In genomic region chr4:156102411-156102810, GRCh38 we compare ENCODE assay signal across 29 cellular contexts.
"Had no signal": no experiment of that assay in that cellular context is flagged by ENCODE, and none has a peak within 500 bp of the region (broad histone marks: within the 10 kb centered on the region; RNA-seq: fewer than 3 reads in every experiment).

No MANE protein-coding gene starts in this region.

- H3K27me3 Mint-ChIP-seq: dendritic cell treated with granulocyte-macrophage colony-stimulating factor and Interleukin-4, amounts not matched to agents 40 ng/mL and 50 ng/mL, for 4 days; progenitor cell of endocrine pancreas had no signal

- H3K27me3 ChIP-seq: esophagus muscularis mucosa, heart right ventricle, left lung, neural progenitor cell, right lobe of liver, stomach, thyroid gland, vagina had no signal

- H3K27ac ChIP-seq: esophagus muscularis mucosa, heart right ventricle, left lung, neural progenitor cell, parathyroid adenoma, right lobe of liver, stomach, thyroid gland, vagina had no signal

- ATAC-seq: heart right ventricle; left cardiac atrium; left lung; mucosa of descending colon; naive thymus-derived CD4-positive, alpha-beta T cell; right lobe of liver; stimulated activated effector memory CD8-positive, alpha-beta T cell treated with anti-CD3 and anti-CD28 coated beads, Interleukin-12 subunit alpha, Interleukin-12 subunit beta, amount 100 ng/mL, for 72 hours had no signal

- FAIRE-seq: endothelial cell of umbilical vein, islet of Langerhans had no signal

- H3K36me3 ChIP-seq: esophagus muscularis mucosa, heart right ventricle, left lung, neural progenitor cell, right lobe of liver, stomach, thyroid gland, vagina had no signal

- H3K9me3 Mint-ChIP-seq: mesothelial cell of epicardium, nephron, neural progenitor cell had no signal

- H3K4me1 ChIP-seq: esophagus muscularis mucosa, heart right ventricle, left lung, neural progenitor cell, parathyroid adenoma, right lobe of liver, stomach, thyroid gland had no signal

- H3K36me3 Mint-ChIP-seq: mesothelial cell of epicardium; naive thymus-derived CD4-positive, alpha-beta T cell; neural progenitor cell; stimulated activated effector memory CD8-positive, alpha-beta T cell treated with anti-CD3 and anti-CD28 coated beads, Interleukin-12 subunit alpha, Interleukin-12 subunit beta, amount 100 ng/mL, for 72 hours had no signal

- H3K9me3 ChIP-seq: esophagus muscularis mucosa, heart right ventricle, left lung, mucosa of descending colon, right lobe of liver, stomach, thyroid gland, vagina had no signal

- H3K4me1 Mint-ChIP-seq: endodermal cell; naive thymus-derived CD4-positive, alpha-beta T cell; stimulated activated effector memory CD8-positive, alpha-beta T cell treated with anti-CD3 and anti-CD28 coated beads, Interleukin-12 subunit alpha, Interleukin-12 subunit beta, amount 100 ng/mL, for 72 hours had no signal

- H3K4me3 ChIP-seq: esophagus muscularis mucosa, heart right ventricle, left lung, mucosa of descending colon, neural progenitor cell, right lobe of liver, stomach, thyroid gland, vagina had no signal

- DNase-seq: effector CD8-positive, alpha-beta T cell; endodermal cell; foreskin melanocyte; glutamatergic neuron; heart right ventricle; hippocampal formation; left cardiac atrium; left lung; mesenchymal stem cell; mucosa of descending colon; naive thymus-derived CD4-positive, alpha-beta T cell; right lobe of liver; stimulated activated CD4-positive, alpha-beta T cell treated with anti-CD3 and anti-CD28 coated beads, Interleukin-2, amount 100 ng/mL, for 24 hours; stimulated activated CD4-positive, alpha-beta T cell treated with anti-CD3 and anti-CD28 coated beads, Interleukin-4, amount 100 ng/mL, for 24 hours; stimulated activated naive CD4-positive, alpha-beta T cell treated with Interleukin-2 at 50 U/mL for 16 hours; stomach; thyroid gland; trophoblast cell had no signal

- H3K27ac Mint-ChIP-seq: dendritic cell treated with granulocyte-macrophage colony-stimulating factor and Interleukin-4, amounts not matched to agents 40 ng/mL and 50 ng/mL, for 4 days; endodermal cell; mesothelial cell of epicardium; naive thymus-derived CD4-positive, alpha-beta T cell; neural progenitor cell; progenitor cell of endocrine pancreas; stimulated activated effector memory CD8-positive, alpha-beta T cell treated with anti-CD3 and anti-CD28 coated beads, Interleukin-12 subunit alpha, Interleukin-12 subunit beta, amount 100 ng/mL, for 72 hours had no signal

- H3K4me3 Mint-ChIP-seq: dendritic cell treated with granulocyte-macrophage colony-stimulating factor and Interleukin-4, amounts not matched to agents 40 ng/mL and 50 ng/mL, for 4 days; endodermal cell; mesothelial cell of epicardium; naive thymus-derived CD4-positive, alpha-beta T cell; nephron; neural progenitor cell; stimulated activated effector memory CD8-positive, alpha-beta T cell treated with anti-CD3 and anti-CD28 coated beads, Interleukin-12 subunit alpha, Interleukin-12 subunit beta, amount 100 ng/mL, for 72 hours had no signal
